In genomic region chr10:35409094-35409582, GRCh38 we compare ENCODE assay signal across 8 cellular contexts.
A peak's percentile ranks its signal among the peaks of the same experiment; 100 is the strongest.
DNase-seq lines count a peak whose midpoint lies in the region; TF ChIP-seq lines count a peak whose summit lies in the region.

No MANE protein-coding gene starts in this region.

- CTCF ChIA-PET in CD4-positive, alpha-beta memory T cell (lab: Charles Lee; ENCODE audit: partially characterized antibody), result interaction anchor here (0.8 to 1.5 kb wide), 4 partner anchors 8 to 154 kb away, joined by 3 to 5 read pairs (median 4); no protein-coding TSS in a partner anchor

- peak overlapping the region; percentile 34 for H3K4me2 ChIP-seq in GM23248 (ENCODE audit: unreplicated experiment)

- H3K9ac ChIP-seq in GM23248, result no peak overlapping the region
- no peak overlapping the region for H3K9ac ChIP-seq in skeletal muscle tissue (ENCODE audit: low read depth in 1 of 3, low read length in 3 of 3)

- H3K27ac Mint-ChIP-seq in CD4-positive, alpha-beta memory T cell, result peak overlapping the region in 5 of 7 donors; percentile 15 to 78 (median 38)
- no peak overlapping the region for H3K27ac Mint-ChIP-seq in type B pancreatic cell

- H3K4me3 Mint-ChIP-seq in CD4-positive, alpha-beta memory T cell, result peak overlapping the region in 3 of 8 donors; percentile 30 to 36 (median 32)
- no peak overlapping the region for H3K4me3 Mint-ChIP-seq in type B pancreatic cell

- 25 to 39% methylated on average over 2 of the region's 2 CpGs for WGBS in GM23248 (ENCODE audit: low coverage in 1 of 2, low lambda C conversion rate in 2 of 2, missing lambda C conversion rate in 2 of 2), 2 experiments

- POLR2A ChIA-PET in CD4-positive, alpha-beta memory T cell (lab: Charles Lee; ENCODE audit: partially characterized antibody), result no interaction called here

- no peaks in the 10 kb centered on the region for H3K9me3 ChIP-seq in CD4-positive, alpha-beta memory T cell (ENCODE audit: control insufficient read depth in 1 of 2, low read length in 2 of 2)
- H3K9me3 ChIP-seq in GM23248 (ENCODE audit: low read depth), result no peaks in the 10 kb centered on the region
- H3K9me3 ChIP-seq in skeletal muscle tissue (ENCODE audit: control insufficient read depth in 3 of 3, low read length in 3 of 3), result no peaks in the 10 kb centered on the region

- H3K36me3 ChIP-seq in CD4-positive, alpha-beta memory T cell (ENCODE audit: insufficient read depth, low read length), result no peaks in the 10 kb centered on the region
- H3K36me3 ChIP-seq in GM23248 (ENCODE audit: low read depth) (no peaks in the 10 kb centered on the region), skeletal muscle tissue (ENCODE audit: control insufficient read depth in 3 of 3, insufficient read depth in 3 of 3, low read length in 3 of 3) (no peaks in the 10 kb centered on the region)

- H3K4me3 ChIP-seq in CD4-positive, alpha-beta memory T cell (ENCODE audit: low read length in 2 of 2), result no peak overlapping the region
- no peak overlapping the region for H3K4me3 ChIP-seq in GM23248
- H3K4me3 ChIP-seq in skeletal muscle tissue (ENCODE audit: low read length in 3 of 3), result no peak overlapping the region

- no peak overlapping the region for H3K27ac ChIP-seq in CD4-positive, alpha-beta memory T cell (ENCODE audit: low read depth, low read length)
- H3K27ac ChIP-seq in GM23248, result peak overlapping the region; percentile 43
- peak overlapping the region; percentile 64 for H3K27ac ChIP-seq in skeletal muscle tissue (ENCODE audit: low read depth, low read length)

- in situ Hi-C loops in GM23248 (cut with MboI), result no loop called here

- peaks cover 41 to 46% (median 42%) of the 10 kb centered on the region in 4 donors for H3K4me1 Mint-ChIP-seq in CD4-positive, alpha-beta memory T cell
- H3K4me1 Mint-ChIP-seq in type B pancreatic cell (ENCODE audit: unreplicated experiment), result peaks cover 34% of the 10 kb centered on the region

- no peak for TF ChIP-seq CTCF in type B pancreatic cell (conservative IDR thresholded peaks at IDR 0.05)

- H3K9me3 Mint-ChIP-seq in CD4-positive, alpha-beta memory T cell, result no peaks in the 10 kb centered on the region
- H3K9me3 Mint-ChIP-seq in type B pancreatic cell, result no peaks in the 10 kb centered on the region

- no peaks in the 10 kb centered on the region for H3K27me3 ChIP-seq in CD4-positive, alpha-beta memory T cell (ENCODE audit: insufficient read depth, low read length)
- H3K27me3 ChIP-seq in GM23248 (replicated peaks; ENCODE audit: insufficient read depth) (no peaks in the 10 kb centered on the region), skeletal muscle tissue (ENCODE audit: control insufficient read depth in 3 of 3, insufficient read depth in 3 of 3, low read length in 3 of 3) (no peaks in the 10 kb centered on the region)

- H3K4me1 ChIP-seq in CD4-positive, alpha-beta memory T cell (ENCODE audit: insufficient read depth, low read length), result peaks cover 50% of the 10 kb centered on the region
- peaks cover 53% of the 10 kb centered on the region for H3K4me1 ChIP-seq in GM23248 (ENCODE audit: insufficient read depth)
- H3K4me1 ChIP-seq in skeletal muscle tissue (ENCODE audit: control insufficient read depth in 3 of 3, insufficient read depth in 3 of 3, low read length in 3 of 3), result peaks cover 17 to 43% (median 28%) of the 10 kb centered on the region in 3 donors

- H2AFZ ChIP-seq in GM23248, result no peak overlapping the region

- H3K9me2 ChIP-seq in GM23248 (ENCODE audit: insufficient read depth), result no peaks in the 10 kb centered on the region

- H3F3A ChIP-seq in GM23248 (ENCODE audit: insufficient read depth), result peaks cover 41% of the 10 kb centered on the region

- intact Hi-C loops in CD4-positive, alpha-beta memory T cell (cut with micrococcal nuclease), result no loop called here

- DNase-seq in CD4-positive, alpha-beta memory T cell, result no peak
- DNase-seq in GM23248, result peak; percentile 92
- peak; percentile 81 to 88 for DNase-seq in SHP77 (lab: John Stamatoyannopoulos, UW)
- peak; percentile 93 for DNase-seq in glomerular visceral epithelial cell (ENCODE audit: extremely low spot score)
- no peak for DNase-seq in type B pancreatic cell (ENCODE audit: extremely low spot score, unreplicated experiment)
- no peak for DNase-seq in HuH-7.5 (ENCODE audit: low spot score)
- no peak for DNase-seq in NCI-H2029 treated with DMSO at 0.1 percent for 48 hours (lab: John Stamatoyannopoulos, UW)

- H3K36me3 Mint-ChIP-seq in CD4-positive, alpha-beta memory T cell, result no peaks in the 10 kb centered on the region
- no peaks in the 10 kb centered on the region for H3K36me3 Mint-ChIP-seq in type B pancreatic cell

- 0 out of 2 replicates have a peak, but pooled peaks cover 15% of the 10 kb centered on the region for H4K20me1 ChIP-seq in GM23248 (ENCODE audit: insufficient read depth)

- no peaks in the 10 kb centered on the region for H3K27me3 Mint-ChIP-seq in CD4-positive, alpha-beta memory T cell
- H3K27me3 Mint-ChIP-seq in type B pancreatic cell, result no peaks in the 10 kb centered on the region

- H3K79me2 ChIP-seq in GM23248 (ENCODE audit: insufficient read depth), result peaks cover 98% of the 10 kb centered on the region

Comparison
In these comparisons a context has a peak if more than half of its experiments do, and no peak if none do; other contexts are left out.
1. DNase-seq: peak in GM23248 (single experiment), SHP77 (2 of 2) and glomerular visceral epithelial cell (single experiment); none in CD4-positive, alpha-beta memory T cell (0 of 5), type B pancreatic cell (single experiment), HuH-7.5 (single experiment) and NCI-H2029 treated with DMSO at 0.1 percent for 48 hours (single experiment).